In genomic region chr15:97959738-97960363, GRCh38 we compare ENCODE assay signal across 8 cellular contexts. TPM values are rescaled to one million over a fixed set of nuclear protein-coding genes. Genes with fewer than 3 reads are reported as not detected.
DNase-seq lines count a peak whose midpoint lies in the region; ATAC-seq and TF ChIP-seq lines count a peak whose summit lies in the region.

No MANE protein-coding gene starts in this region.

- H3K4me3 Mint-ChIP-seq in progenitor cell of endocrine pancreas (ENCODE audit: low read depth) = peak overlapping the region; percentile 74

- H3K27ac ChIP-seq in SK-N-MC = no peak overlapping the region
- H3K27ac ChIP-seq in fibroblast of lung (ENCODE audit: insufficient read depth, low read length) = peak overlapping the region; percentile 11

- no peaks in the 10 kb centered on the region for H4K20me1 ChIP-seq in fibroblast of lung (ENCODE audit: control insufficient read depth, extremely low read depth, insufficient read depth, low read length)

- H3K9me3 ChIP-seq in ES-I3 (ENCODE audit: control insufficient read depth, insufficient read depth, low read length) (no peaks in the 10 kb centered on the region), SK-N-MC (ENCODE audit: low read depth, low read length) (no peaks in the 10 kb centered on the region), fibroblast of lung (ENCODE audit: control insufficient read depth, insufficient read depth, low read depth, low read length) (no peaks in the 10 kb centered on the region)

- peaks cover 9% of the 10 kb centered on the region for H3K27me3 Mint-ChIP-seq in progenitor cell of endocrine pancreas

- no peaks in the 10 kb centered on the region for H3K4me1 ChIP-seq in ES-I3 (ENCODE audit: insufficient read depth, low read length)
- peaks cover 2% of the 10 kb centered on the region for H3K4me1 ChIP-seq in fibroblast of lung (ENCODE audit: control insufficient read depth, extremely low read depth, insufficient read depth, low read length)

- TF ChIP-seq CTCF in fibroblast of lung (conservative IDR thresholded peaks at IDR 0.05 in 1 of 2, IDR thresholded peaks at IDR 0.05 in 1 of 2; ENCODE audit: low read depth in 1 of 2, low read length in 2 of 2) = no peak
- no peak for TF ChIP-seq CTCF in progenitor cell of endocrine pancreas (IDR thresholded peaks at IDR 0.05; ENCODE audit: unreplicated experiment)

- peaks cover 3% of the 10 kb centered on the region for H3K36me3 Mint-ChIP-seq in progenitor cell of endocrine pancreas (ENCODE audit: insufficient read depth)

- H3K4me3 ChIP-seq in SK-N-MC (peak overlapping the region; percentile 82), fibroblast of lung (replicated peaks in 1 of 4; ENCODE audit: control extremely low read depth in 1 of 4, insufficient read depth in 1 of 4, low read depth in 3 of 4, low read length in 4 of 4) (peak overlapping the region; percentile 10 to 72 (median 40))

- no peak for ATAC-seq in HG02981 (IDR thresholded peaks at IDR 0.05; ENCODE audit: unreplicated experiment)
- ATAC-seq in GM19397 (IDR thresholded peaks at IDR 0.05; ENCODE audit: unreplicated experiment) = no peak
- no peak for ATAC-seq in GM21447 (IDR thresholded peaks at IDR 0.05; ENCODE audit: unreplicated experiment)

- H2AFZ ChIP-seq in fibroblast of lung (ENCODE audit: low read length) = no peak overlapping the region

- DNase-seq in SK-N-MC (ENCODE audit: low read depth, low spot score) = no peak
- DNase-seq in fibroblast of lung (ENCODE audit: low read depth in 2 of 2) = no peak
- DNase-seq in progenitor cell of endocrine pancreas (ENCODE audit: low spot score, unreplicated experiment) = no peak
- DNase-seq in activated CD8-positive, alpha-beta memory T cell treated with anti-CD3 and anti-CD28 coated beads, Interleukin-2, amount 50 U/mL, for 4 hours = no peak

- H3K9ac ChIP-seq in ES-I3 (ENCODE audit: low read depth, low read length) (peak overlapping the region; percentile 55; the same call in 1 of the 2 replicates), SK-N-MC (ENCODE audit: insufficient read length) (no peak overlapping the region), fibroblast of lung (ENCODE audit: insufficient read depth, low read length) (no peak overlapping the region)

- peak overlapping the region; percentile 71 for H3K4me2 ChIP-seq in fibroblast of lung (ENCODE audit: extremely low read depth, insufficient read depth, low read length)

- H3K9me3 Mint-ChIP-seq in progenitor cell of endocrine pancreas (ENCODE audit: low read depth) = peaks cover 2% of the 10 kb centered on the region

- H3K36me3 ChIP-seq in ES-I3 (ENCODE audit: insufficient read depth, low read length) (no peaks in the 10 kb centered on the region), SK-N-MC (ENCODE audit: insufficient read depth, low read length) (no peaks in the 10 kb centered on the region), fibroblast of lung (ENCODE audit: control insufficient read depth, insufficient read depth, low read length) (no peaks in the 10 kb centered on the region)

- no peaks in the 10 kb centered on the region for H3K27me3 ChIP-seq in fibroblast of lung (ENCODE audit: control insufficient read depth, insufficient read depth, low read length)

- H3K27ac Mint-ChIP-seq in progenitor cell of endocrine pancreas = peak overlapping the region; percentile 95

- peaks cover 18% of the 10 kb centered on the region for H3K4me1 Mint-ChIP-seq in progenitor cell of endocrine pancreas (ENCODE audit: low read depth)

- H3K79me2 ChIP-seq in fibroblast of lung (ENCODE audit: control insufficient read depth, insufficient read depth, low read length) = peaks cover 11% of the 10 kb centered on the region

RNA-seq across cellular contexts. Expression of gene ARRDC4, which starts 0.7 kb away (rescaled TPM):
- total RNA-seq in fibroblast of lung = 24.7 and 39.8 TPM in 2 replicates
- 10.6 and 27.3 TPM in 2 replicates for polyA plus RNA-seq in fibroblast of lung
- 7.8 and 17.6 TPM in 2 replicates for polyA plus RNA-seq in fibroblast of lung (2012)
- polyA minus RNA-seq in fibroblast of lung (ENCODE audit: low replicate concordance) = 4.6 and 9.5 TPM in 2 replicates
- 11.9 and 12.1 TPM in 2 replicates for total RNA-seq in progenitor cell of endocrine pancreas
